ENCODE assay signal across 8 cellular contexts in genomic region chr21:21203822-21204339, GRCh38.
"Had no signal": no experiment of that assay in that cellular context is flagged by ENCODE, and none has a peak within 500 bp of the region (broad histone marks: within the 10 kb centered on the region; RNA-seq: fewer than 3 reads in every experiment).

No MANE protein-coding gene starts in this region.

- H3K4me3 Mint-ChIP-seq: IgD-negative memory B cell had no signal

- H3K27ac Mint-ChIP-seq: IgD-negative memory B cell had no signal

- H3K9ac ChIP-seq: KMS-11 had no signal

- H3K27me3 Mint-ChIP-seq: IgD-negative memory B cell had no signal

- H3K9me3 Mint-ChIP-seq: IgD-negative memory B cell had no signal

- H3K27ac ChIP-seq: HL-60, KMS-11 had no signal

- ATAC-seq: HepG2 had no signal

- H3K4me2 ChIP-seq: KMS-11 had no signal

- FAIRE-seq: HepG2, HTR-8/SVneo had no signal

- H3K36me3 Mint-ChIP-seq: IgD-negative memory B cell had no signal

- DNase-seq: IMR-90, KBM-7, KG1 had no signal
